Comparison of ENCODE assay signal across 8 cellular contexts in genomic region chr15:75452364-75452967, GRCh38. TPM values are rescaled to one million over a fixed set of nuclear protein-coding genes. Genes with fewer than 3 reads are reported as not detected.
DNase-seq lines count a peak whose midpoint lies in the region; ATAC-seq and TF ChIP-seq lines count a peak whose summit lies in the region.

No MANE protein-coding gene starts in this region.

- peak overlapping the region; percentile 90 for H3K4me3 Mint-ChIP-seq in dendritic cell treated with granulocyte-macrophage colony-stimulating factor and Interleukin-4, amounts not matched to agents 40 ng/mL and 50 ng/mL, for 4 days

- POLR2A ChIA-PET in AG04449 (lab: Yijun Ruan, JAX), result interaction anchor here (1.4 to 1.7 kb wide), 3 partner anchors 84 to 173 kb away, joined by 3 to 12 read pairs (median 4); partner anchors contain the start of genes MAN2C1 and SNUPN

- CTCF ChIA-PET in AG04449 (lab: Yijun Ruan, JAX), result interaction anchor here (0.9 to 2.3 kb wide), 6 partner anchors 11 to 229 kb away, joined by 3 to 16 read pairs (median 4); partner anchors contain the start of gene IMP3

- DNase-seq in AG04449 (ENCODE audit: low read depth, low spot score), result no peak
- DNase-seq in HCEC 1CT, result peak; percentile 84
- peak; percentile 60 for DNase-seq in NCI-H526 treated with DMSO at 0.1 percent for 48 hours (lab: John Stamatoyannopoulos, UW)
- peak; percentile 70 for DNase-seq in activated CD4-positive, alpha-beta T cell treated with anti-CD3 and anti-CD28 coated beads, Interleukin-2, amount 50 U/mL, for 1 hour
- DNase-seq in lower leg skin (ENCODE audit: low spot score in 2 of 2), result peak; percentile 92 to 97
- DNase-seq in stimulated activated CD4-positive, alpha-beta T cell treated with anti-CD3 and anti-CD28 coated beads, Interleukin-4, amount 100 ng/mL, for 48 hours (ENCODE audit: low read depth in 2 of 2), result peak; percentile 67 to 79

- H3K27ac Mint-ChIP-seq in dendritic cell treated with granulocyte-macrophage colony-stimulating factor and Interleukin-4, amounts not matched to agents 40 ng/mL and 50 ng/mL, for 4 days, result peak overlapping the region; percentile 96

- peaks cover 31% of the 10 kb centered on the region for H3K36me3 Mint-ChIP-seq in dendritic cell treated with granulocyte-macrophage colony-stimulating factor and Interleukin-4, amounts not matched to agents 40 ng/mL and 50 ng/mL, for 4 days (ENCODE audit: low read depth)

- peaks cover 58% of the 10 kb centered on the region for H3K4me1 Mint-ChIP-seq in dendritic cell treated with granulocyte-macrophage colony-stimulating factor and Interleukin-4, amounts not matched to agents 40 ng/mL and 50 ng/mL, for 4 days (ENCODE audit: low read depth)

- peak overlapping the region; percentile 74 for H3K4me3 ChIP-seq in AG04449 (ENCODE audit: low read depth, low read length)
- H3K4me3 ChIP-seq in lower leg skin (ENCODE audit: low read depth, poor library complexity, severe bottlenecking), result peak overlapping the region; percentile 58

- no peaks in the 10 kb centered on the region for H3K27me3 Mint-ChIP-seq in dendritic cell treated with granulocyte-macrophage colony-stimulating factor and Interleukin-4, amounts not matched to agents 40 ng/mL and 50 ng/mL, for 4 days

- TF ChIP-seq POLR2A in lower leg skin (IDR thresholded peaks at IDR 0.05), result no peak

- ATAC-seq in GM21360 (IDR thresholded peaks at IDR 0.05; ENCODE audit: unreplicated experiment), result no peak

- H3K9me3 Mint-ChIP-seq in dendritic cell treated with granulocyte-macrophage colony-stimulating factor and Interleukin-4, amounts not matched to agents 40 ng/mL and 50 ng/mL, for 4 days, result no peaks in the 10 kb centered on the region

- WGBS in lower leg skin, 2 donors, result 0 to 1% methylated on average over 19 of the region's 19 CpGs

- TF ChIP-seq CTCF in AG04449 (IDR thresholded peaks at IDR 0.05; ENCODE audit: insufficient read depth, low read length, missing control alignments) (no peak), lower leg skin (IDR thresholded peaks at IDR 0.05) (no peak)

- intact Hi-C loops in dendritic cell treated with granulocyte-macrophage colony-stimulating factor and Interleukin-4, amounts not matched to agents 40 ng/mL and 50 ng/mL, for 4 days (cut with micrococcal nuclease), result loop anchor here (5.0 to 10.0 kb wide), 5 partner anchors 125 to 665 kb away; partner anchors contain the start of genes PPCDC, PTPN9, SNUPN and SNX33
- intact Hi-C loops in lower leg skin (cut with DNase I; ENCODE audit: low total_unique reads), result no loop called here

RNA-seq across cellular contexts. Expression of gene SIN3A, which starts 1.0 kb away (rescaled TPM):
- total RNA-seq in lower leg skin, result 10 to 100 TPM; 47.1 to 68.8 (median 49.6) TPM
